In genomic region chr5:1652873-1653707, GRCh38 we compare ENCODE assay signal across 8 cellular contexts.
A peak's percentile ranks its signal among the peaks of the same experiment; 100 is the strongest.
DNase-seq lines count a peak whose midpoint lies in the region; ATAC-seq and TF ChIP-seq lines count a peak whose summit lies in the region.

No MANE protein-coding gene starts in this region.

- H3K4me1 Mint-ChIP-seq in activated naive CD8-positive, alpha-beta T cell treated with anti-CD3 and anti-CD28 coated beads, Interleukin-2, amount 10 ng/mL, durations not matched to agents 7 days and 5 days = peaks cover 7% of the 10 kb centered on the region

- ATAC-seq in GM19463 (IDR thresholded peaks at IDR 0.05; ENCODE audit: unreplicated experiment) (peak; percentile 16), HG03469 (IDR thresholded peaks at IDR 0.05; ENCODE audit: unreplicated experiment) (peak; percentile 28)
- peak; percentile 32 for ATAC-seq in activated naive CD8-positive, alpha-beta T cell treated with anti-CD3 and anti-CD28 coated beads, Interleukin-2, amount 10 ng/mL, durations not matched to agents 7 days and 5 days (ENCODE audit: low read depth)

- H3K27me3 ChIP-seq in neural cell (ENCODE audit: insufficient read depth, low read depth, low read length) = peaks cover 14% of the 10 kb centered on the region

- no peak for TF ChIP-seq RAD21 in neural cell (conservative IDR thresholded peaks at IDR 0.05)

- DNase-seq in DMS79 treated with DMSO at 0.1 percent for 48 hours (lab: John Stamatoyannopoulos, UW) (peak; percentile 6), UCSD-AML1 (lab: John Stamatoyannopoulos, UW; ENCODE audit: unreplicated experiment) (no peak), inferior parietal cortex (ENCODE audit: extremely low spot score) (no peak), midbrain (lab: John Stamatoyannopoulos, UW) (no peak)
- DNase-seq in activated naive CD8-positive, alpha-beta T cell treated with anti-CD3 and anti-CD28 coated beads, Interleukin-2, amount 10 ng/mL, durations not matched to agents 7 days and 5 days = no peak

- no peaks in the 10 kb centered on the region for H3K36me3 Mint-ChIP-seq in activated naive CD8-positive, alpha-beta T cell treated with anti-CD3 and anti-CD28 coated beads, Interleukin-2, amount 10 ng/mL, durations not matched to agents 7 days and 5 days

- TF ChIP-seq EP300 in neural cell (conservative IDR thresholded peaks at IDR 0.05; ENCODE audit: poor library complexity, severe bottlenecking) = no peak

- no peak overlapping the region for H3K9ac ChIP-seq in neural cell (ENCODE audit: low read length)

- no peaks in the 10 kb centered on the region for H3K9me3 Mint-ChIP-seq in activated naive CD8-positive, alpha-beta T cell treated with anti-CD3 and anti-CD28 coated beads, Interleukin-2, amount 10 ng/mL, durations not matched to agents 7 days and 5 days

- H4K20me1 ChIP-seq in neural cell (ENCODE audit: insufficient read depth) = no peaks in the 10 kb centered on the region

- H3K36me3 ChIP-seq in neural cell (ENCODE audit: insufficient read depth, low read length) = no peaks in the 10 kb centered on the region

- H3K27ac ChIP-seq in neural cell (ENCODE audit: low read length) = no peak overlapping the region

- H3K4me3 Mint-ChIP-seq in activated naive CD8-positive, alpha-beta T cell treated with anti-CD3 and anti-CD28 coated beads, Interleukin-2, amount 10 ng/mL, durations not matched to agents 7 days and 5 days = peak overlapping the region; percentile 37

- no peaks in the 10 kb centered on the region for H3K9me3 ChIP-seq in neural cell (ENCODE audit: low read length)

- H3K4me3 ChIP-seq in neural cell (ENCODE audit: low read length) = peak overlapping the region; percentile 33

- H3F3A ChIP-seq in neural cell (ENCODE audit: insufficient read depth, low read length, poor library complexity, severe bottlenecking) = no peaks in the 10 kb centered on the region

- no peak overlapping the region for H3K4me2 ChIP-seq in neural cell (ENCODE audit: low read length)

- H3K27me3 Mint-ChIP-seq in activated naive CD8-positive, alpha-beta T cell treated with anti-CD3 and anti-CD28 coated beads, Interleukin-2, amount 10 ng/mL, durations not matched to agents 7 days and 5 days = peaks cover 29% of the 10 kb centered on the region

- TF ChIP-seq CTCF in neural cell (IDR thresholded peaks at IDR 0.05; ENCODE audit: poor library complexity, severe bottlenecking) = no peak

- no peak overlapping the region for H2AFZ ChIP-seq in neural cell (ENCODE audit: low read depth, low read length)

- no peaks in the 10 kb centered on the region for H3K79me2 ChIP-seq in neural cell (replicated peaks; ENCODE audit: insufficient read depth, low read length)

- H3K27ac Mint-ChIP-seq in activated naive CD8-positive, alpha-beta T cell treated with anti-CD3 and anti-CD28 coated beads, Interleukin-2, amount 10 ng/mL, durations not matched to agents 7 days and 5 days = no peak overlapping the region

- no peaks in the 10 kb centered on the region for H3K9me2 ChIP-seq in neural cell (ENCODE audit: insufficient read depth, low read length)

- POLR2A ChIA-PET in activated naive CD8-positive, alpha-beta T cell treated with anti-CD3 and anti-CD28 coated beads, Interleukin-2, amount 10 ng/mL, durations not matched to agents 7 days and 5 days (lab: Charles Lee) = interaction anchor here (0.6 kb wide), 1 partner anchor 225 kb away, joined by 3 read pairs; no protein-coding TSS in a partner anchor

TF ChIP-seq in neural cell, 6 proteins besides CTCF, POLR2A, EP300 and RAD21:
- no peak for TF ChIP-seq EZH2 (IDR thresholded peaks at IDR 0.05; ENCODE audit: borderline replicate concordance, insufficient read depth, low read length, poor library complexity, severe bottlenecking)
- TF ChIP-seq TAF1 (IDR thresholded peaks at IDR 0.05; ENCODE audit: low read depth) = no peak
- no peak for TF ChIP-seq MXI1 (conservative IDR thresholded peaks at IDR 0.05; ENCODE audit: poor library complexity, severe bottlenecking)
- TF ChIP-seq REST (IDR thresholded peaks at IDR 0.05; ENCODE audit: borderline replicate concordance) = no peak
- TF ChIP-seq SMC3 (conservative IDR thresholded peaks at IDR 0.05; ENCODE audit: poor library complexity) = no peak
